27 cellular contexts compared by ENCODE assay signal in the genomic region with DNA sequence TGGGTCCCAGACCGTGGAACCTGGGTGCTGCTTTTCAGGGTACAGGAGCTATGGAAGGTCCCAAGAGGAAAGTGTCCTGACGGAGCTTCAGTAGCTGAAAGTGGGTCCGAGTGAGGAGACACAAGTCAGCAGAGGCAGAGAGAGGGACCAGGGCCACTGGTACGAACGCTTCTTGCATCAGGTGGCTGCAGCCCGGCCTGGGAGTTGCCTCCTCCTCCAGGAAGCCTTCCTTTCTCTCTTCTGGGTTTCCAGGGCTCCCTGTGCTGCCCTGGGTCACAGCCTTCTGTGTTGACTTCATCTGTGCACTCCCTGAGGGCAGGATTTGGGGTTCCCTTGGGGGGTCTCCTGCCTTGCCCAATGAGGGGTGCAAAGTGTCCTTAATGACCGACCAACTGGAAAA.
"Had no signal": no experiment of that assay in that cellular context is flagged by ENCODE, and none has a peak within 500 bp of the region (broad histone marks: within the 10 kb centered on the region; RNA-seq: fewer than 3 reads in every experiment).

No MANE protein-coding gene starts in this region.

- H3K36me3 ChIP-seq: neural progenitor cell, prostate gland, sigmoid colon, tibial artery, upper lobe of left lung, uterus had no signal

- H3K4me1 Mint-ChIP-seq: stimulated activated memory B cell treated with anti-CD40 and anti-IgM and Interleukin-4, amounts not matched to agents 10 μg/mL and 1 μg/mL and 100 μg/mL, for 72 hours had no signal

- H3K4me3 ChIP-seq: dorsolateral prefrontal cortex, lung, mucosa of descending colon, neural progenitor cell, prostate gland, sigmoid colon, testis, tibial artery, upper lobe of left lung, uterus had no signal

- H3K27ac Mint-ChIP-seq: immature natural killer cell; mesothelial cell of epicardium; naive thymus-derived CD4-positive, alpha-beta T cell; stimulated activated memory B cell treated with anti-CD40 and anti-IgM and Interleukin-4, amounts not matched to agents 10 μg/mL and 1 μg/mL and 100 μg/mL, for 72 hours had no signal

- H3K27ac ChIP-seq: neural progenitor cell, prostate gland, testis, upper lobe of left lung had no signal

- DNase-seq: effector CD4-positive, alpha-beta T cell; hypothalamus; immature natural killer cell; islet precursor cell; kidney glomerular epithelial cell; left colon; mesenchymal stem cell; mucosa of descending colon; naive thymus-derived CD4-positive, alpha-beta T cell; nucleus accumbens; sigmoid colon; stimulated activated CD4-positive, alpha-beta T cell treated with anti-CD3 and anti-CD28 coated beads, Interleukin-2, amount 100 ng/mL, for 24 hours; stimulated activated CD4-positive, alpha-beta T cell treated with anti-CD3 and anti-CD28 coated beads, Interleukin-4, amount 100 ng/mL, for 24 hours; stimulated activated naive CD8-positive, alpha-beta T cell treated with anti-CD3 and anti-CD28 coated beads, Interleukin-15, Interleukin-2, amounts not matched to agents 100 U/mL and 50 U/mL, for 24 hours; substantia nigra; testis; tibial artery; upper lobe of left lung had no signal

- ATAC-seq: left colon; mucosa of descending colon; naive thymus-derived CD4-positive, alpha-beta T cell; right cardiac atrium; stimulated activated memory B cell treated with anti-CD40 and anti-IgM and Interleukin-4, amounts not matched to agents 10 μg/mL and 1 μg/mL and 100 μg/mL, for 72 hours; stimulated activated naive CD8-positive, alpha-beta T cell treated with anti-CD3 and anti-CD28 coated beads, Interleukin-15, Interleukin-2, amounts not matched to agents 100 U/mL and 50 U/mL, for 24 hours had no signal

- H3K36me3 Mint-ChIP-seq: immature natural killer cell; mesothelial cell of epicardium; neural progenitor cell; stimulated activated memory B cell treated with anti-CD40 and anti-IgM and Interleukin-4, amounts not matched to agents 10 μg/mL and 1 μg/mL and 100 μg/mL, for 72 hours had no signal

- H3K27me3 ChIP-seq: dorsolateral prefrontal cortex, neural progenitor cell, sigmoid colon, testis, upper lobe of left lung, uterus had no signal

- H3K4me3 Mint-ChIP-seq: immature natural killer cell; mesothelial cell of epicardium; naive thymus-derived CD4-positive, alpha-beta T cell; neural progenitor cell; stimulated activated memory B cell treated with anti-CD40 and anti-IgM and Interleukin-4, amounts not matched to agents 10 μg/mL and 1 μg/mL and 100 μg/mL, for 72 hours had no signal

- H3K9ac ChIP-seq: neural progenitor cell had no signal

- H3K9me3 ChIP-seq: mucosa of descending colon, prostate gland, sigmoid colon, testis, tibial artery, upper lobe of left lung, uterus had no signal

- H3K9me3 Mint-ChIP-seq: immature natural killer cell; mesothelial cell of epicardium; naive thymus-derived CD4-positive, alpha-beta T cell; nephron had no signal

- H3K4me1 ChIP-seq: prostate gland, testis had no signal
